8 cellular contexts compared by ENCODE assay signal in the genomic region with DNA sequence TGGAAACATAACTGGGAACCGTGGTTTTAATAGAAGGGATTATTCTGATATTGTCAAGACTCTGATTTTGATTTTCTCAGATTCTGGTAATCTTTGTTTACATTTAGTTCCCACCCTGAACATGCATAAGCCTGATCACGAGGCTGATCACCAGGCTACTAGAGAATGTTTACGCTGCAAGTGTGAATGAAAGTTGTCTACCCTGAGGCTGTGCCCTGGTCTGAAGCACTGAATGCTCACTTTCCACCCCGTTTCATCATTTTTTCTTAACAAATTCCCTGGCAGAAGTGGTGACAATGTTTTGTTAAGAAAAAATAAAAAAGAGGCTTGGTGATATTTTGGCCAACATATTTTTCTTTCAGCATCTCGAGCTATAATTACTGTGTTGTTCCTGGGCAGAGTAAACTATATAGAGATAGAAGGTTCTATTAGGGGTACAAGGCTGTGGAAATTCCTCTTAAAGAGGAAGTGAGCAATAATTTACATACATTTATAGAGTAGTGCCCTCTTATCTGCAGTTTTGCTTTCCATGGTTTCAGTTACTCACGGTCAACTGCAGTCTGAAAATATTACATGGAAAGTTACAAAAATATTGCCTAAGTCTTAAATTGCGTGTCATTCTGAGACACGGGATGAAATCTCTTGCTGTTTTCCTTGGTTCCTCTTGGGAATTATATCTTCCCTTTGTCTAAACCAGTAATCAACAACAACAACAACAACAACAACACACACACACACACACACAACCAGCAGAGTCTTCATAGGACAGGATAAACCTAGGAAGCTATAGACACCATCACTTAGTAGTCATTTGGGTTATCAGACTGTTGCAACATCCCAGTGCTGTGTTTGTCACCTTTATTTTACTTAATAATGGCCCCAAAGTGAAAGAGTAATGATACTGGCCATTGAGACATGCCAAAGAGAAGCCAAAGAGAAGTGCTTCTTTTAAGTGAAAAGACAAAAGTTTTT.
DNase-seq lines count a peak whose midpoint lies in the region; ATAC-seq and TF ChIP-seq lines count a peak whose summit lies in the region.

No MANE protein-coding gene starts in this region.

- no peaks in the 10 kb centered on the region for H3K4me1 ChIP-seq in endocrine pancreas (ENCODE audit: control insufficient read depth, insufficient read depth, low read length)

- H3K36me3 ChIP-seq in endocrine pancreas (ENCODE audit: control insufficient read depth, insufficient read depth, low read length) = no peaks in the 10 kb centered on the region

- ATAC-seq in GM21737 (IDR thresholded peaks at IDR 0.05; ENCODE audit: unreplicated experiment) = peak; percentile 93
- peak; percentile 78 for ATAC-seq in HG03575 (IDR thresholded peaks at IDR 0.05; ENCODE audit: extremely low read depth, insufficient number of reproducible peaks, low FRiP score, unreplicated experiment)
- ATAC-seq in SK-N-SH treated with all-trans-retinoic acid at 6 μM for 48 hours = no peak

- H3K4me3 ChIP-seq in GM12864 (ENCODE audit: low read depth, low read length) = no peak overlapping the region
- peak overlapping the region; percentile 24 for H3K4me3 ChIP-seq in endocrine pancreas (ENCODE audit: control insufficient read depth, insufficient read depth, low read length)

- no peaks in the 10 kb centered on the region for H3K9me3 ChIP-seq in endocrine pancreas (ENCODE audit: control insufficient read depth, low read length)

- no peaks in the 10 kb centered on the region for H3K27me3 ChIP-seq in endocrine pancreas (ENCODE audit: control insufficient read depth, insufficient read depth, low read length)

- TF ChIP-seq CTCF in GM12864 (IDR thresholded peaks at IDR 0.05; ENCODE audit: low read depth, low read length, missing control alignments) = no peak

- DNase-seq in GM12864 (ENCODE audit: low read depth) (peak; percentile 19), KG1 (lab: John Stamatoyannopoulos, UW) (no peak)
- DNase-seq in activated T-cell treated with anti-CD3 and anti-CD28 coated beads, Interleukin-2, amount 50 U/mL, for 1 hour = no peak
- no peak for DNase-seq in stimulated activated CD4-positive, alpha-beta T cell treated with anti-CD3 and anti-CD28 coated beads, Interleukin-4, amount 100 ng/mL, for 1 hour

- H3K9ac ChIP-seq in endocrine pancreas (ENCODE audit: control insufficient read depth, insufficient read depth, low read length) = no peak overlapping the region

TF ChIP-seq in SK-N-SH treated with all-trans-retinoic acid at 6 μM for 48 hours, 23 proteins besides CTCF, POLR2A, EP300 and RAD21:
- no peak for TF ChIP-seq ZC3H10 (CRISPR knock-in tag; IDR thresholded peaks at IDR 0.05)
- no peak for TF ChIP-seq ZFP3 (CRISPR knock-in tag; IDR thresholded peaks at IDR 0.05)
- no peak for TF ChIP-seq PPARA (CRISPR knock-in tag; IDR thresholded peaks at IDR 0.05; ENCODE audit: borderline replicate concordance)
- no peak for TF ChIP-seq TCF4 (CRISPR knock-in tag; IDR thresholded peaks at IDR 0.05; ENCODE audit: borderline replicate concordance)
- TF ChIP-seq, protein P1, sequence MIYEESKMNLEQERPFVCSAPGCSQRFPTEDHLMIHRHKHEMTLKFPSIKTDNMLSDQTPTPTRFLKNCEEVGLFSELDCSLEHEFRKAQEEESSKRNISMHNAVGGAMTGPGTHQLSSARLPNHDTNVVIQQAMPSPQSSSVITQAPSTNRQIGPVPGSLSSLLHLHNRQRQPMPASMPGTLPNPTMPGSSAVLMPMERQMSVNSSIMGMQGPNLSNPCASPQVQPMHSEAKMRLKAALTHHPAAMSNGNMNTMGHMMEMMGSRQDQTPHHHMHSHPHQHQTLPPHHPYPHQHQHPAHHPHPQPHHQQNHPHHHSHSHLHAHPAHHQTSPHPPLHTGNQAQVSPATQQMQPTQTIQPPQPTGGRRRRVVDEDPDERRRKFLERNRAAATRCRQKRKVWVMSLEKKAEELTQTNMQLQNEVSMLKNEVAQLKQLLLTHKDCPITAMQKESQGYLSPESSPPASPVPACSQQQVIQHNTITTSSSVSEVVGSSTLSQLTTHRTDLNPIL (CRISPR knock-in tag; IDR thresholded peaks at IDR 0.05; ENCODE audit: low read depth) = no peak
- TF ChIP-seq ZNF8 (CRISPR knock-in tag; IDR thresholded peaks at IDR 0.05) = no peak
- no peak for TF ChIP-seq ZNF565 (CRISPR knock-in tag; conservative IDR thresholded peaks at IDR 0.05; ENCODE audit: low read depth)
- TF ChIP-seq SNAI2 (CRISPR knock-in tag; IDR thresholded peaks at IDR 0.05) = no peak
- TF ChIP-seq, protein P2, sequence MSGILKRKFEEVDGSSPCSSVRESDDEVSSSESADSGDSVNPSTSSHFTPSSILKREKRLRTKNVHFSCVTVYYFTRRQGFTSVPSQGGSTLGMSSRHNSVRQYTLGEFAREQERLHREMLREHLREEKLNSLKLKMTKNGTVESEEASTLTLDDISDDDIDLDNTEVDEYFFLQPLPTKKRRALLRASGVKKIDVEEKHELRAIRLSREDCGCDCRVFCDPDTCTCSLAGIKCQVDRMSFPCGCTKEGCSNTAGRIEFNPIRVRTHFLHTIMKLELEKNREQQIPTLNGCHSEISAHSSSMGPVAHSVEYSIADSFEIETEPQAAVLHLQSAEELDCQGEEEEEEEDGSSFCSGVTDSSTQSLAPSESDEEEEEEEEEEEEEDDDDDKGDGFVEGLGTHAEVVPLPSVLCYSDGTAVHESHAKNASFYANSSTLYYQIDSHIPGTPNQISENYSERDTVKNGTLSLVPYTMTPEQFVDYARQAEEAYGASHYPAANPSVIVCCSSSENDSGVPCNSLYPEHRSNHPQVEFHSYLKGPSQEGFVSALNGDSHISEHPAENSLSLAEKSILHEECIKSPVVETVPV (CRISPR knock-in tag; IDR thresholded peaks at IDR 0.05) = no peak
- no peak for TF ChIP-seq TOX (CRISPR knock-in tag; IDR thresholded peaks at IDR 0.05; ENCODE audit: borderline replicate concordance)
- TF ChIP-seq OSR1 (CRISPR knock-in tag; IDR thresholded peaks at IDR 0.05) = no peak
- TF ChIP-seq RARB (CRISPR knock-in tag; IDR thresholded peaks at IDR 0.05) = no peak
- no peak for TF ChIP-seq ZFP30 (CRISPR knock-in tag; IDR thresholded peaks at IDR 0.05)
- no peak for TF ChIP-seq ZNF70 (CRISPR knock-in tag; IDR thresholded peaks at IDR 0.05)
